In genomic region chr12:46303039-46303666, GRCh38 we compare ENCODE assay signal across 2 cellular contexts.
A peak's percentile ranks its signal among the peaks of the same experiment; 100 is the strongest.
TF ChIP-seq lines count a peak whose summit lies in the region.

No MANE protein-coding gene starts in this region.

TF ChIP-seq in SK-N-SH, 30 proteins besides CTCF, POLR2A, EP300 and RAD21:
- TF ChIP-seq JUND (IDR thresholded peaks at IDR 0.05) (no peak), TCF12 (IDR thresholded peaks at IDR 0.05) (no peak), NFIC (IDR thresholded peaks at IDR 0.05; ENCODE audit: borderline replicate concordance) (no peak), MAX (IDR thresholded peaks at IDR 0.05; ENCODE audit: low read depth) (no peak), MXI1 (IDR thresholded peaks at IDR 0.05; ENCODE audit: low read depth, low read length) (no peak), SMC3 (IDR thresholded peaks at IDR 0.05; ENCODE audit: low read depth, low read length) (peak; percentile 58)

TF ChIP-seq in K562, 482 proteins besides CTCF, POLR2A, EP300 and RAD21:
- TF ChIP-seq LARP7 (IDR thresholded peaks at IDR 0.05): no peak
- no peak for TF ChIP-seq HNRNPLL (IDR thresholded peaks at IDR 0.05; ENCODE audit: low read depth, low read length, poor library complexity, severe bottlenecking)
- no peak for TF ChIP-seq SRSF7 (optimal IDR thresholded peaks at IDR 0.05; ENCODE audit: low read depth, low read length)
- no peak for TF ChIP-seq ZNF518B (CRISPR knock-in tag; IDR thresholded peaks at IDR 0.05)
- no peak for TF ChIP-seq KDM2B (CRISPR knock-in tag; IDR thresholded peaks at IDR 0.05)
- TF ChIP-seq MAFG (tag; conservative IDR thresholded peaks at IDR 0.05): 0 out of 2 replicates have a peak, but pooled peaks have one; percentile 2
- TF ChIP-seq RFX5 (IDR thresholded peaks at IDR 0.05; ENCODE audit: low read depth, low read length): no peak
- 0 out of 2 replicates have a peak, but pooled peaks have one; percentile 7 for TF ChIP-seq TEAD4 (IDR thresholded peaks at IDR 0.05; ENCODE audit: low read length)
- TF ChIP-seq TEAD4 (CRISPR knock-in tag; IDR thresholded peaks at IDR 0.05; ENCODE audit: borderline replicate concordance): no peak
- TF ChIP-seq ELK3 (CRISPR knock-in tag; IDR thresholded peaks at IDR 0.05): no peak
- TF ChIP-seq ZNF24 (IDR thresholded peaks at IDR 0.05): no peak
- no peak for TF ChIP-seq CEBPG (CRISPR knock-in tag; IDR thresholded peaks at IDR 0.05)
- TF ChIP-seq CEBPG (tag; conservative IDR thresholded peaks at IDR 0.05 in 1 of 2, IDR thresholded peaks at IDR 0.05 in 1 of 2): 0 out of 4 replicates have a peak, but pooled peaks of 1 of the 2 experiments have one; percentile 19
- TF ChIP-seq SMC3 (conservative IDR thresholded peaks at IDR 0.05; ENCODE audit: insufficient read depth, low read depth, low read length): 0 out of 2 replicates have a peak, but pooled peaks have one; percentile 20
- peak; percentile 52 for TF ChIP-seq ATF7 (IDR thresholded peaks at IDR 0.05)
- TF ChIP-seq SIN3A (IDR thresholded peaks at IDR 0.05; ENCODE audit: borderline replicate concordance in 2 of 2, control insufficient read depth in 1 of 2, low read depth in 2 of 2, low read length in 2 of 2): no peak
- no peak for TF ChIP-seq ZKSCAN1 (IDR thresholded peaks at IDR 0.05; ENCODE audit: low read depth, low read length)
- TF ChIP-seq HNRNPH1 (optimal IDR thresholded peaks at IDR 0.05; ENCODE audit: low read depth, low read length): no peak
- peak; percentile 81 for TF ChIP-seq ATF3 (IDR thresholded peaks at IDR 0.05)
- TF ChIP-seq ATF3 (CRISPR knock-in tag; conservative IDR thresholded peaks at IDR 0.05): no peak
TF ChIP-seq in K562: peak in this region for 6.
